ENCODE assay signal across 8 cellular contexts in the genomic region with DNA sequence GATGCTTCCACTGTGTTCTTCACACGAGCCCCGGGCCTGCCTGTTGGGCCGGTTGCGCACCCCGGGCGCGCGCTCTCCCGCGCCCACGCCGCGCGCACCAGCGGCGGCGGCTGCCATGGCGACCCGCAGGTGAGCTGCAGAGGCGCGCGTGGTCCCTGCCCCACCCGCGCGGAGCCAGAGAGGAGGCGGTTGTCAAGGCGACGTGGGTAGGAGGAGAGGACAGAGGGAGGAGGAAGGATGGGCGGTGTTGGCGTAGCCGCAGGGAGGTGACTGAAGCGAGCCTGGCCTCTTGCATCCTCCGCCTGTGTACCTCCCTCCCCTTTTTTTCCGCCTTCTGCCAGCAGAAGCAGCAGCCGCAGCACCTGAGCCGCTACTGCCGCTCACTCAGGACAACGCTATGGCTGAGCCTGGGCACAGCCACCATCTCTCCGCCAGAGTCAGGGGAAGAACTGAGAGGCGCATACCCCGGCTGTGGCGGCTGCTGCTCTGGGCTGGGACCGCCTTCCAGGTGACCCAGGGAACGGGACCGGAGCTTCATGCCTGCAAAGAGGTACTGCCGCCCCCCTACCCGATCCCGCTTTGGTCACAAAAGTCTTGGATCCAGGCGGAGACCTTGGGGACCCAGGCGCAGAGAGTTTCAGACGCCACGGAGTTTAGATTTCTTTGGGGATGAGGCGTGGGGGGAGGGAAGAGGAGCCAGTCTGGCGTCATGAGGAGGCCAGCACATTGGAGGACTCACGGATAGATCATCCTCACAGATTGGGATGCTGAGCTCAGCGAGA. TPM values are rescaled to one million over a fixed set of nuclear protein-coding genes. Genes with fewer than 3 reads are reported as not detected.
DNase-seq lines count a peak whose midpoint lies in the region; ATAC-seq, FAIRE-seq and TF ChIP-seq lines count a peak whose summit lies in the region.

A gene with protein sequence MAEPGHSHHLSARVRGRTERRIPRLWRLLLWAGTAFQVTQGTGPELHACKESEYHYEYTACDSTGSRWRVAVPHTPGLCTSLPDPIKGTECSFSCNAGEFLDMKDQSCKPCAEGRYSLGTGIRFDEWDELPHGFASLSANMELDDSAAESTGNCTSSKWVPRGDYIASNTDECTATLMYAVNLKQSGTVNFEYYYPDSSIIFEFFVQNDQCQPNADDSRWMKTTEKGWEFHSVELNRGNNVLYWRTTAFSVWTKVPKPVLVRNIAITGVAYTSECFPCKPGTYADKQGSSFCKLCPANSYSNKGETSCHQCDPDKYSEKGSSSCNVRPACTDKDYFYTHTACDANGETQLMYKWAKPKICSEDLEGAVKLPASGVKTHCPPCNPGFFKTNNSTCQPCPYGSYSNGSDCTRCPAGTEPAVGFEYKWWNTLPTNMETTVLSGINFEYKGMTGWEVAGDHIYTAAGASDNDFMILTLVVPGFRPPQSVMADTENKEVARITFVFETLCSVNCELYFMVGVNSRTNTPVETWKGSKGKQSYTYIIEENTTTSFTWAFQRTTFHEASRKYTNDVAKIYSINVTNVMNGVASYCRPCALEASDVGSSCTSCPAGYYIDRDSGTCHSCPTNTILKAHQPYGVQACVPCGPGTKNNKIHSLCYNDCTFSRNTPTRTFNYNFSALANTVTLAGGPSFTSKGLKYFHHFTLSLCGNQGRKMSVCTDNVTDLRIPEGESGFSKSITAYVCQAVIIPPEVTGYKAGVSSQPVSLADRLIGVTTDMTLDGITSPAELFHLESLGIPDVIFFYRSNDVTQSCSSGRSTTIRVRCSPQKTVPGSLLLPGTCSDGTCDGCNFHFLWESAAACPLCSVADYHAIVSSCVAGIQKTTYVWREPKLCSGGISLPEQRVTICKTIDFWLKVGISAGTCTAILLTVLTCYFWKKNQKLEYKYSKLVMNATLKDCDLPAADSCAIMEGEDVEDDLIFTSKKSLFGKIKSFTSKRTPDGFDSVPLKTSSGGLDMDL (plus strand): TSS at position 329 of the 782 bp plus-strand sequence. CDS start 69 bp downstream, at position 398.

- H3F3A ChIP-seq in MM.1S (ENCODE audit: insufficient read depth, low read length) = no peaks in the 10 kb centered on the region

- H3K27ac Mint-ChIP-seq in activated B cell treated with CpG ODN at 0.5 μM for 24 hours (peak within 1 kb of the TSS; percentile 56), MCF 10A (ENCODE audit: low read depth, unreplicated experiment) (no peak within 1 kb of the TSS)

- H3K9me2 ChIP-seq in MM.1S (replicated peaks; ENCODE audit: insufficient read depth, low read length) = no peaks in the 10 kb centered on the region

- H3K79me2 ChIP-seq in MM.1S (ENCODE audit: low read length) = no peaks in the 10 kb centered on the region

- CTCF ChIA-PET in activated B cell treated with CpG ODN at 0.5 μM for 24 hours (lab: Charles Lee) = interaction anchor here (0.7 to 1.4 kb wide), 3 partner anchors 14 to 49 kb away, joined by 3 to 4 read pairs (median 3); no protein-coding TSS in a partner anchor
- CTCF ChIA-PET in MCF 10A (lab: Yijun Ruan, JAX) = interaction anchor here (0.6 to 2.5 kb wide), 10 partner anchors 9 to 436 kb away, joined by 3 to 8 read pairs (median 4); no protein-coding TSS in a partner anchor

- POLR2A ChIA-PET in activated B cell treated with CpG ODN at 0.5 μM for 24 hours (lab: Charles Lee) (interaction anchor here (0.5 to 3.1 kb wide), 3 partner anchors 14 to 151 kb away, joined by 3 to 12 read pairs (median 4); a partner anchor contains a TSS), MCF 10A (lab: Yijun Ruan, JAX) (interaction anchor here (0.6 to 1.5 kb wide), 5 partner anchors 10 to 151 kb away, joined by 3 to 6 read pairs (median 6); a partner anchor contains a TSS)

- H3K27ac ChIP-seq in MM.1S (ENCODE audit: low read length) = no peak within 1 kb of the TSS
- no peak within 1 kb of the TSS for H3K27ac ChIP-seq in kidney (ENCODE audit: low read depth in 2 of 2, low read length in 2 of 2)

- no TSS peak for BruUV-seq in MCF 10A (replicated peaks; lab: Mats Ljungman, UMichigan)

- FAIRE-seq in kidney (lab: Jason Lieb, UNC) = no peak

- TF ChIP-seq CTCF in MM.1S (IDR thresholded peaks at IDR 0.05; ENCODE audit: low read length) (no peak), activated B cell treated with CpG ODN at 0.5 μM for 24 hours (IDR thresholded peaks at IDR 0.05) (no peak), MCF 10A (IDR thresholded peaks at IDR 0.05; ENCODE audit: unreplicated experiment) (no peak), kidney (IDR thresholded peaks at IDR 0.05; ENCODE audit: borderline replicate concordance, extremely low read depth, insufficient read depth) (no peak)

- H4K20me1 ChIP-seq in MM.1S (ENCODE audit: insufficient read depth, low read length) = no peaks in the 10 kb centered on the region

- no peak within 1 kb of the TSS for H2AFZ ChIP-seq in MM.1S (ENCODE audit: low read length)

- DNase-seq in SIG-M5 treated with dmso at 0.1 percent for 504 hours (lab: John Stamatoyannopoulos, UW; ENCODE audit: unreplicated experiment) (peak; percentile 59), SIG-M5 (lab: John Stamatoyannopoulos, UW) (no peak), MM.1S (peak; percentile 29), activated B cell treated with CpG ODN at 0.5 μM for 24 hours (peak; percentile 57), MCF 10A (ENCODE audit: unreplicated experiment) (no peak), kidney (peak; percentile 90), GF-D8 (lab: John Stamatoyannopoulos, UW) (no peak)
- DNase-seq in stimulated activated CD4-positive, alpha-beta T cell treated with anti-CD3 and anti-CD28 coated beads, Interleukin-15, amount 100 ng/mL, for 48 hours (ENCODE audit: low read depth in 2 of 2) = peak; percentile 62 to 69

- H3K27me3 Mint-ChIP-seq in activated B cell treated with CpG ODN at 0.5 μM for 24 hours (peaks cover 32% of the 10 kb centered on the region), MCF 10A (ENCODE audit: insufficient read depth, unreplicated experiment) (peaks cover 29% of the 10 kb centered on the region)

- H3K27me3 ChIP-seq in MM.1S (replicated peaks; ENCODE audit: insufficient read depth, low read length) = no peaks in the 10 kb centered on the region; the same call in 1 of the 2 replicates

- no peaks in the 10 kb centered on the region for H3K9me3 ChIP-seq in MM.1S (replicated peaks; ENCODE audit: insufficient read depth, low read length)
- no peaks in the 10 kb centered on the region for H3K9me3 ChIP-seq in kidney (ENCODE audit: control insufficient read depth in 1 of 2, low read length in 2 of 2)

- H3K4me3 Mint-ChIP-seq in activated B cell treated with CpG ODN at 0.5 μM for 24 hours (peak within 1 kb of the TSS; percentile 77), MCF 10A (ENCODE audit: unreplicated experiment) (peak within 1 kb of the TSS; percentile 42)

- H3K9ac ChIP-seq in MM.1S (ENCODE audit: low read length) (no peak within 1 kb of the TSS), kidney (ENCODE audit: low read length in 2 of 2) (no peak within 1 kb of the TSS)

- peaks cover 25% of the 10 kb centered on the region for H3K4me1 Mint-ChIP-seq in activated B cell treated with CpG ODN at 0.5 μM for 24 hours
- peaks cover 9% of the 10 kb centered on the region for H3K4me1 Mint-ChIP-seq in MCF 10A (ENCODE audit: insufficient read depth, unreplicated experiment)

- peak; percentile 68 for ATAC-seq in activated B cell treated with CpG ODN at 0.5 μM for 24 hours (ENCODE audit: low read depth)

- H3K4me2 ChIP-seq in MM.1S (ENCODE audit: low read depth, low read length) = peak within 1 kb of the TSS; percentile 84

- H3K4me1 ChIP-seq in MM.1S (ENCODE audit: low read length) (no peaks in the 10 kb centered on the region), kidney (ENCODE audit: control insufficient read depth in 1 of 2, insufficient read depth in 1 of 2, low read depth in 1 of 2, low read length in 2 of 2) (peaks cover 6 to 13% of the 10 kb centered on the region in 2 donors)

- H3K9me3 Mint-ChIP-seq in activated B cell treated with CpG ODN at 0.5 μM for 24 hours (no peaks in the 10 kb centered on the region), MCF 10A (ENCODE audit: unreplicated experiment) (no peaks in the 10 kb centered on the region)

- H3K4me3 ChIP-seq in MM.1S (ENCODE audit: low read length) (0 out of 2 replicates have a peak within 1 kb of the TSS, but pooled peaks have one; percentile 33), kidney (ENCODE audit: low read length in 2 of 2) (peak within 1 kb of the TSS; percentile 22 to 32)

- no peaks in the 10 kb centered on the region for H3K36me3 ChIP-seq in MM.1S (replicated peaks; ENCODE audit: insufficient read depth, low read length)
- H3K36me3 ChIP-seq in kidney (ENCODE audit: control insufficient read depth in 1 of 2, insufficient read depth in 2 of 2, low read length in 2 of 2) = no peaks in the 10 kb centered on the region

- H3K36me3 Mint-ChIP-seq in activated B cell treated with CpG ODN at 0.5 μM for 24 hours (ENCODE audit: low read depth) = no peaks in the 10 kb centered on the region
- H3K36me3 Mint-ChIP-seq in MCF 10A (ENCODE audit: insufficient read depth, unreplicated experiment) = peaks cover 6% of the 10 kb centered on the region

- intact Hi-C loops in activated B cell treated with CpG ODN at 0.5 μM for 24 hours (cut with micrococcal nuclease) (loop anchor here (2.0 to 10.0 kb wide), 6 partner anchors 98 to 508 kb away; a partner anchor contains a TSS), MCF 10A (cut with micrococcal nuclease) (loop anchor here (2.0 to 10.0 kb wide), 5 partner anchors 79 to 1329 kb away; a partner anchor contains a TSS), kidney (cut with DNase I) (no loop called here)

RNA-seq across cellular contexts. Expression of the gene that starts here (rescaled TPM):
- total RNA-seq in activated B cell treated with CpG ODN at 0.5 μM for 24 hours (0.27 and 0.38 TPM in 2 replicates), MCF 10A (2022) (0.22 and 0.58 TPM in 2 replicates), kidney (1.3 TPM)
- 0.28 TPM for polyA plus RNA-seq in kidney (ENCODE audit: insufficient read depth, low read depth, low replicate concordance)

Comparison
In these comparisons a context has a peak if more than half of its experiments do, and no peak if none do; other contexts are left out.
1. DNase-seq: peak in SIG-M5 treated with dmso at 0.1 percent for 504 hours (single experiment), MM.1S (single experiment), kidney (single experiment) and stimulated activated CD4-positive, alpha-beta T cell treated with anti-CD3 and anti-CD28 coated beads, Interleukin-15, amount 100 ng/mL, for 48 hours (2 of 2); none in SIG-M5 (single experiment), MCF 10A (single experiment) and GF-D8 (single experiment).
2. Peak in DNase-seq and ATAC-seq in activated B cell treated with CpG ODN at 0.5 μM for 24 hours; RNA of the gene not detected or under 1 TPM.